Comparison of ENCODE assay signal across 10 cellular contexts in the genomic region with DNA sequence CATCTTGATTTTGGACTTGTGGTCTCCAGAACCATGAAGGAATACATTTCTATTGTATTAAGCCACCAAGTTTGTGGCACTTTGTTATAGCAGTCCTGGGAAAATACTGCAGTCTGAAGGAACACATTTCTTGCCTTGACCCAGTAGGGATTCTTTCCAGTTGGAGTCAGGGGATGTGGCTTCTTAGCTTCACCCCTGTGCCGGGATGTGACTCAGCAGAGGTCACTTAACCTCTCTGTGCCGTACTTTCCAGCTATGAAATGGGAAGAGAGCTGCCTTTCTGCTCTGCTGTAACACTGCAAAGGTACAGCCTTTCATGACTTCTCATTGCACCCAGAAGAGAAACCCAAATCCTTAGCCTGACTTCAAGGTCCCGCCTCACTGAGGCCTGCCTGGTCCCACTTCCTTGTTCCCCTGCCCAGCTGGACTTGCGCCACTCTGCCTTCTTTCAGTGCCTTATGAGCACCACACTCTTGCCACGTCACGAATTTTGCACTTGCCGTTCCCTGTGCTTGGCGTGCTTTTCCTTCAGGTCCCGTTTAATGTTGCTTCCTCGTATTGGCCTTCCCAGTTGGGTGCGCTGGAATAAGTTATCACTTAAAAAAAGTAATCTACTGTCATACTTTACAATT. TPM values are rescaled to one million over a fixed set of nuclear protein-coding genes. Genes with fewer than 3 reads are reported as not detected.
DNase-seq lines count a peak whose midpoint lies in the region; ATAC-seq and TF ChIP-seq lines count a peak whose summit lies in the region.
"Had no signal": no experiment of that assay in that cellular context is flagged by ENCODE, and none has a peak within 500 bp of the region (broad histone marks: within the 10 kb centered on the region; RNA-seq: fewer than 3 reads in every experiment).

No MANE protein-coding gene starts in this region.

- intact Hi-C loops in activated CD8-positive, alpha-beta T cell treated with anti-CD3 and anti-CD28 coated beads for 36 hours (cut with micrococcal nuclease) = no loop called here

- no peak for DNase-seq in activated CD8-positive, alpha-beta T cell treated with anti-CD3 and anti-CD28 coated beads, Interleukin-2, amount 10 ng/mL, durations not matched to agents 7 days and 5 days
- DNase-seq in activated CD8-positive, alpha-beta T cell treated with anti-CD3 and anti-CD28 coated beads for 36 hours = no peak
- DNase-seq in activated naive CD8-positive, alpha-beta T cell treated with anti-CD3 and anti-CD28 coated beads, Interleukin-2, amount 10 ng/mL, durations not matched to agents 7 days and 5 days = no peak
- peak; percentile 92 for DNase-seq in iris pigment epithelial cell (ENCODE audit: low read depth)
- peak; percentile 46 for DNase-seq in ureter (ENCODE audit: low spot score)
- DNase-seq in NK-92 (lab: John Stamatoyannopoulos, UW; ENCODE audit: unreplicated experiment) = no peak
- DNase-seq: ACHN, mesendoderm had no signal

- peaks cover 94% of the 10 kb centered on the region for H3K4me1 Mint-ChIP-seq in activated CD8-positive, alpha-beta T cell treated with anti-CD3 and anti-CD28 coated beads, Interleukin-2, amount 10 ng/mL, durations not matched to agents 7 days and 5 days (ENCODE audit: low read depth)
- peaks cover 89% of the 10 kb centered on the region for H3K4me1 Mint-ChIP-seq in activated CD8-positive, alpha-beta T cell treated with anti-CD3 and anti-CD28 coated beads for 36 hours (ENCODE audit: low read depth)
- H3K4me1 Mint-ChIP-seq in activated naive CD8-positive, alpha-beta T cell treated with anti-CD3 and anti-CD28 coated beads, Interleukin-2, amount 10 ng/mL, durations not matched to agents 7 days and 5 days = peaks cover 80% of the 10 kb centered on the region

- TF ChIP-seq CTCF in activated CD8-positive, alpha-beta T cell treated with anti-CD3 and anti-CD28 coated beads for 36 hours (IDR thresholded peaks at IDR 0.05) = no peak

- H3K27me3 Mint-ChIP-seq in activated CD8-positive, alpha-beta T cell treated with anti-CD3 and anti-CD28 coated beads, Interleukin-2, amount 10 ng/mL, durations not matched to agents 7 days and 5 days (ENCODE audit: low read depth) = no peaks in the 10 kb centered on the region
- no peaks in the 10 kb centered on the region for H3K27me3 Mint-ChIP-seq in activated CD8-positive, alpha-beta T cell treated with anti-CD3 and anti-CD28 coated beads for 36 hours
- no peaks in the 10 kb centered on the region for H3K27me3 Mint-ChIP-seq in activated naive CD8-positive, alpha-beta T cell treated with anti-CD3 and anti-CD28 coated beads, Interleukin-2, amount 10 ng/mL, durations not matched to agents 7 days and 5 days

- POLR2A ChIA-PET in activated CD8-positive, alpha-beta T cell treated with anti-CD3 and anti-CD28 coated beads, Interleukin-2, amount 10 ng/mL, durations not matched to agents 7 days and 5 days (lab: Charles Lee) = interaction anchor here (0.6 to 0.8 kb wide), 3 partner anchors 21 to 89 kb away, joined by 3 read pairs; no protein-coding TSS in a partner anchor
- POLR2A ChIA-PET in activated CD8-positive, alpha-beta T cell treated with anti-CD3 and anti-CD28 coated beads for 36 hours (lab: Charles Lee) = interaction anchor here (1.1 to 2.1 kb wide), 3 partner anchors 9 to 22 kb away, joined by 4 to 6 read pairs (median 6); no protein-coding TSS in a partner anchor
- POLR2A ChIA-PET in activated naive CD8-positive, alpha-beta T cell treated with anti-CD3 and anti-CD28 coated beads, Interleukin-2, amount 10 ng/mL, durations not matched to agents 7 days and 5 days (lab: Charles Lee) = interaction anchor here (0.9 to 1.5 kb wide), 3 partner anchors 13 to 88 kb away, joined by 3 to 4 read pairs (median 3); no protein-coding TSS in a partner anchor

- H3K9me3 Mint-ChIP-seq in activated CD8-positive, alpha-beta T cell treated with anti-CD3 and anti-CD28 coated beads, Interleukin-2, amount 10 ng/mL, durations not matched to agents 7 days and 5 days (ENCODE audit: insufficient read depth) = no peaks in the 10 kb centered on the region
- no peaks in the 10 kb centered on the region for H3K9me3 Mint-ChIP-seq in activated CD8-positive, alpha-beta T cell treated with anti-CD3 and anti-CD28 coated beads for 36 hours
- no peaks in the 10 kb centered on the region for H3K9me3 Mint-ChIP-seq in activated naive CD8-positive, alpha-beta T cell treated with anti-CD3 and anti-CD28 coated beads, Interleukin-2, amount 10 ng/mL, durations not matched to agents 7 days and 5 days

- CTCF ChIA-PET in activated CD8-positive, alpha-beta T cell treated with anti-CD3 and anti-CD28 coated beads, Interleukin-2, amount 10 ng/mL, durations not matched to agents 7 days and 5 days (lab: Charles Lee) = interaction anchor here (0.8 kb wide), 1 partner anchor 11 kb away, joined by 3 read pairs; no protein-coding TSS in a partner anchor
- CTCF ChIA-PET in activated CD8-positive, alpha-beta T cell treated with anti-CD3 and anti-CD28 coated beads for 36 hours (lab: Charles Lee) = no interaction called here

- peaks cover 63% of the 10 kb centered on the region for H3K36me3 Mint-ChIP-seq in activated CD8-positive, alpha-beta T cell treated with anti-CD3 and anti-CD28 coated beads, Interleukin-2, amount 10 ng/mL, durations not matched to agents 7 days and 5 days (ENCODE audit: low read depth)
- H3K36me3 Mint-ChIP-seq in activated CD8-positive, alpha-beta T cell treated with anti-CD3 and anti-CD28 coated beads for 36 hours (ENCODE audit: low read depth) = peaks cover 27% of the 10 kb centered on the region
- H3K36me3 Mint-ChIP-seq in activated naive CD8-positive, alpha-beta T cell treated with anti-CD3 and anti-CD28 coated beads, Interleukin-2, amount 10 ng/mL, durations not matched to agents 7 days and 5 days = peaks cover 48% of the 10 kb centered on the region

- H3K4me3 Mint-ChIP-seq in activated CD8-positive, alpha-beta T cell treated with anti-CD3 and anti-CD28 coated beads, Interleukin-2, amount 10 ng/mL, durations not matched to agents 7 days and 5 days = no peak overlapping the region
- H3K4me3 Mint-ChIP-seq in activated CD8-positive, alpha-beta T cell treated with anti-CD3 and anti-CD28 coated beads for 36 hours = no peak overlapping the region
- H3K4me3 Mint-ChIP-seq in activated naive CD8-positive, alpha-beta T cell treated with anti-CD3 and anti-CD28 coated beads, Interleukin-2, amount 10 ng/mL, durations not matched to agents 7 days and 5 days = no peak overlapping the region

- peak overlapping the region; percentile 23 for H3K27ac Mint-ChIP-seq in activated CD8-positive, alpha-beta T cell treated with anti-CD3 and anti-CD28 coated beads, Interleukin-2, amount 10 ng/mL, durations not matched to agents 7 days and 5 days
- no peak overlapping the region for H3K27ac Mint-ChIP-seq in activated CD8-positive, alpha-beta T cell treated with anti-CD3 and anti-CD28 coated beads for 36 hours
- peak overlapping the region; percentile 26 for H3K27ac Mint-ChIP-seq in activated naive CD8-positive, alpha-beta T cell treated with anti-CD3 and anti-CD28 coated beads, Interleukin-2, amount 10 ng/mL, durations not matched to agents 7 days and 5 days

- no peak for ATAC-seq in activated CD8-positive, alpha-beta T cell treated with anti-CD3 and anti-CD28 coated beads, Interleukin-2, amount 10 ng/mL, durations not matched to agents 7 days and 5 days
- no peak for ATAC-seq in activated CD8-positive, alpha-beta T cell treated with anti-CD3 and anti-CD28 coated beads for 36 hours
- no peak for ATAC-seq in activated naive CD8-positive, alpha-beta T cell treated with anti-CD3 and anti-CD28 coated beads, Interleukin-2, amount 10 ng/mL, durations not matched to agents 7 days and 5 days (ENCODE audit: low read depth)
- ATAC-seq in HG03097 (IDR thresholded peaks at IDR 0.05; ENCODE audit: low FRiP score, unreplicated experiment) (no peak), GM21381 (IDR thresholded peaks at IDR 0.05; ENCODE audit: unreplicated experiment) (no peak)

RNA-seq across cellular contexts. Expression of gene CHST11, which starts 24.2 kb away (rescaled TPM):
- 10 to 100 TPM; 82.1 to 85.2 TPM for total RNA-seq in activated CD8-positive, alpha-beta T cell treated with anti-CD3 and anti-CD28 coated beads, Interleukin-2, amount 10 ng/mL, durations not matched to agents 7 days and 5 days
- 10 to 100 TPM; 30.9 to 33.9 TPM for total RNA-seq in activated CD8-positive, alpha-beta T cell treated with anti-CD3 and anti-CD28 coated beads for 36 hours
- 10 to 100 TPM; 64.9 to 72.9 TPM for total RNA-seq in activated naive CD8-positive, alpha-beta T cell treated with anti-CD3 and anti-CD28 coated beads, Interleukin-2, amount 10 ng/mL, durations not matched to agents 7 days and 5 days
- 10.8 TPM for total RNA-seq in ureter

Comparison
In these comparisons a context has a peak if more than half of its experiments do, and no peak if none do; other contexts are left out.
1. DNase-seq: peak in iris pigment epithelial cell (single experiment) and ureter (single experiment); none in activated CD8-positive, alpha-beta T cell treated with anti-CD3 and anti-CD28 coated beads, Interleukin-2, amount 10 ng/mL, durations not matched to agents 7 days and 5 days (single experiment), activated CD8-positive, alpha-beta T cell treated with anti-CD3 and anti-CD28 coated beads for 36 hours (single experiment), activated naive CD8-positive, alpha-beta T cell treated with anti-CD3 and anti-CD28 coated beads, Interleukin-2, amount 10 ng/mL, durations not matched to agents 7 days and 5 days (single experiment) and NK-92 (single experiment).